In the genomic region with DNA sequence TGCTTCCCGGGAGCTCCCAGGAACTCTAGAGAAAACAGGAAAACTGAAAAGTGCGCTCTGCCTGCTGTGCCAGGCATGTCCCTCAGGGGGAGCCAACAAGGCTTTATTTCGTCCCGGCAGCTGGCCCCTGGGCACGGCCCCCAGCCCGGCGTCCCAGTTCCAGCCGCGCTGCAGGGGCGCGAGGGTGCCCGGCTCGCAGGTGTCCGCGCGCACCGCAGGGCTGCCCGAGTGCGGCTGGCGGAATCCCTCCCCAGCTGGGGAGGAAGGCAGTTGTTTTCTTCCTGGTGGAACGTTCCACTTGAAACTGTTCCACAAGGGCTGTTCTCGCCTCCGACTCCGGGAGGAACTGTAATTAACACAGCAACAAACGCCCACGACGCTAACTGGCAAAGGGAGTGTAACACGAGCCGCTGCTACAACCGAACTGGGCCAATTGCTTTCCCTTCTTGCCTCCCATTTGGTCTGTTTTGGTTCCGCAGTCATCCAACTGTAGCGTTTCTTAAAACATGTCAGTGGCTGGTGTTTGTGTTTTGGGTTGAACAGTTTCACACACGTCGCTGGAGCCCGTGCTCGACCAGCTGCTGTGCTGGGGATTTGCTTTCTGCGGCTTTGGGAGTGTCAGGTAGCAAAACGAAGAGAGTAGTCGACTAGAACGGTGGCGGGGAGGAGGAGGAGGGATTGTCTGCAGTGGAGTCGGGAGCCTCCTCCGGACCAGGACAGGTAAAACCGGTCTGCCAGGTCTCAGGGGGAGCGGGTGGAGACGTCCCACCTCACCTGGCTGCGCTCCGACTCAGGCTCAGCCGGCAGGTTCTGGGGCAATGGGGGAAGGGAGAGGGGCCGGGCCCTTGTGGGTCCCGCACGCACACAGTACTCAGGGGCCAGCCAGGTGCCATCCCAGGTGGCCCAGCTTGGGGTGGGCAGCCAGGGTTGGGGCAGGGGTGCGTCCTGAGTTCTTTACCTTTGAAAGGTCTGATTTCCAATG, we compare ENCODE assay signal across 8 cellular contexts.
DNase-seq lines count a peak whose midpoint lies in the region; ATAC-seq and TF ChIP-seq lines count a peak whose summit lies in the region.

No MANE protein-coding gene starts in this region.

- H3K4me1 ChIP-seq in HAP-1 (peaks cover 10% of the 10 kb centered on the region), body of pancreas (peaks cover 61% of the 10 kb centered on the region)

- DNase-seq in activated effector memory CD4-positive, alpha-beta T cell treated with anti-CD3 and anti-CD28 coated beads, Interleukin-2, amount 50 U/mL, for 16 hours, result peak; percentile 66
- DNase-seq in activated effector memory CD4-positive, alpha-beta T cell treated with Interleukin-2 at 50 U/mL for 16 hours, result no peak
- DNase-seq in HAP-1 (ENCODE audit: low spot score in 2 of 2) (peak; percentile 78 to 85), RPMI8226 (peak; percentile 41), body of pancreas (peak; percentile 95 to 97 (median 96)), iPS DF 19.7 (ENCODE audit: low read depth, low spot score) (peak; percentile 91), putamen (ENCODE audit: low spot score) (peak; percentile 36)

- H3K27ac ChIP-seq in body of pancreas, result peak overlapping the region; percentile 90 to 97 (median 94)

- TF ChIP-seq POLR2A in body of pancreas (IDR thresholded peaks at IDR 0.05), result peak; percentile 37 to 78 (median 75)

- intact Hi-C loops in body of pancreas (cut with DNase I), result no loop called here

- 0 to 1% methylated on average over 14 to 52 of the region's 53 CpGs for WGBS in body of pancreas, 2 donors

- H3K36me3 ChIP-seq in HAP-1 (replicated peaks), result no peaks in the 10 kb centered on the region
- no peaks in the 10 kb centered on the region for H3K36me3 ChIP-seq in body of pancreas (replicated peaks in 1 of 2; ENCODE audit: insufficient read depth in 1 of 2, low read depth in 2 of 2)

- H3K9me3 ChIP-seq in HAP-1 (no peaks in the 10 kb centered on the region), body of pancreas (no peaks in the 10 kb centered on the region)

- in situ Hi-C loops in HAP-1 (cut with MboI; ENCODE audit: low sequenced_read_pairs), result loop anchor here (25.0 kb wide), 1 partner anchor 267 kb away; no protein-coding TSS in a partner anchor

- H3K27me3 ChIP-seq in HAP-1 (ENCODE audit: low read depth) (peaks cover 6% of the 10 kb centered on the region; the same call in 1 of the 2 replicates), body of pancreas (no peaks in the 10 kb centered on the region)

- peak overlapping the region; percentile 37 for H3K4me3 ChIP-seq in HAP-1
- H3K4me3 ChIP-seq in body of pancreas, result peak overlapping the region; percentile 30 to 48

- ATAC-seq in body of pancreas, result peak; percentile 87

- TF ChIP-seq CTCF in LNCAP (IDR thresholded peaks at IDR 0.05), result peak; percentile 80
- TF ChIP-seq CTCF in body of pancreas (IDR thresholded peaks at IDR 0.05), result peak; percentile 24 to 84 (median 76)
